Comparison of ENCODE assay signal across 1 cellular context in genomic region chr10:97584798-97585438, GRCh38.
TF ChIP-seq lines count a peak whose summit lies in the region.

No MANE protein-coding gene starts in this region.

TF ChIP-seq in HepG2, 621 proteins besides CTCF, POLR2A, EP300 and RAD21 (continued from another document):
- TF ChIP-seq, protein P1, sequence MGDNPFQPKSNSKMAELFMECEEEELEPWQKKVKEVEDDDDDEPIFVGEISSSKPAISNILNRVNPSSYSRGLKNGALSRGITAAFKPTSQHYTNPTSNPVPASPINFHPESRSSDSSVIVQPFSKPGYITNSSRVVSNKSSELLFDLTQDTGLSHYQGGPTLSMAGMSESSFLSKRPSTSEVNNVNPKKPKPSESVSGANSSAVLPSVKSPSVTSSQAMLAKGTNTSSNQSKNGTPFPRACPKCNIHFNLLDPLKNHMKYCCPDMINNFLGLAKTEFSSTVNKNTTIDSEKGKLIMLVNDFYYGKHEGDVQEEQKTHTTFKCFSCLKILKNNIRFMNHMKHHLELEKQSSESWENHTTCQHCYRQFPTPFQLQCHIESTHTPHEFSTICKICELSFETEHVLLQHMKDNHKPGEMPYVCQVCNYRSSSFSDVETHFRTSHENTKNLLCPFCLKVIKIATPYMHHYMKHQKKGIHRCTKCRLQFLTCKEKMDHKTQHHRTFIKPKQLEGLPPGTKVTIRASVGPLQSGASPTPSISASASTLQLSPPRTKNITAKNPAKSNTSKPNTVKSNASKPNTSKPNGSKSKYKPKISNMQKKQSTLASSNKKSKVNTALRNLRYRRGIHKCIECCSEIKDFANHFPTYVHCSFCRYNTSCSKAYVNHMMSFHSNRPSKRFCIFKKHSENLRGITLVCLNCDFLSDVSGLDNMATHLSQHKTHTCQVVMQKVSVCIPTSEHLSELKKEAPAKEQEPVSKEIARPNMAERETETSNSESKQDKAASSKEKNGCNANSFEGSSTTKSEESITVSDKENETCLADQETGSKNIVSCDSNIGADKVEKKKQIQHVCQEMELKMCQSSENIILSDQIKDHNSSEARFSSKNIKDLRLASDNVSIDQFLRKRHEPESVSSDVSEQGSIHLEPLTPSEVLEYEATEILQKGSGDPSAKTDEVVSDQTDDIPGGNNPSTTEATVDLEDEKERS (CRISPR knock-in tag; IDR thresholded peaks at IDR 0.05) = no peak
- peak; percentile 54; the same call in 1 of the 2 replicates for TF ChIP-seq MYC (CRISPR knock-in tag; IDR thresholded peaks at IDR 0.05; ENCODE audit: borderline replicate concordance)
- TF ChIP-seq MIER2 (CRISPR knock-in tag; IDR thresholded peaks at IDR 0.05) = no peak
- TF ChIP-seq FLYWCH1 (CRISPR knock-in tag; IDR thresholded peaks at IDR 0.05) = no peak
- TF ChIP-seq HDAC2 (CRISPR knock-in tag; IDR thresholded peaks at IDR 0.05) = no peak
- no peak for TF ChIP-seq ZNF878 (CRISPR knock-in tag; IDR thresholded peaks at IDR 0.05)
- TF ChIP-seq, protein P2, sequence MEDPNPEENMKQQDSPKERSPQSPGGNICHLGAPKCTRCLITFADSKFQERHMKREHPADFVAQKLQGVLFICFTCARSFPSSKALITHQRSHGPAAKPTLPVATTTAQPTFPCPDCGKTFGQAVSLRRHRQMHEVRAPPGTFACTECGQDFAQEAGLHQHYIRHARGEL (CRISPR knock-in tag; IDR thresholded peaks at IDR 0.05) = no peak
- TF ChIP-seq ZSCAN31 (CRISPR knock-in tag; IDR thresholded peaks at IDR 0.05; ENCODE audit: low read depth) = no peak
- no peak for TF ChIP-seq ZNF780A (CRISPR knock-in tag; IDR thresholded peaks at IDR 0.05)
- no peak for TF ChIP-seq PHF21A (CRISPR knock-in tag; IDR thresholded peaks at IDR 0.05)
- no peak for TF ChIP-seq ZNF577 (CRISPR knock-in tag; IDR thresholded peaks at IDR 0.05; ENCODE audit: borderline replicate concordance, low read depth)
- TF ChIP-seq CEBPG (CRISPR knock-in tag; IDR thresholded peaks at IDR 0.05) = no peak
- no peak for TF ChIP-seq CCDC6 (CRISPR knock-in tag; IDR thresholded peaks at IDR 0.05)
- no peak for TF ChIP-seq TBP (CRISPR knock-in tag; IDR thresholded peaks at IDR 0.05)
- TF ChIP-seq, protein P3, sequence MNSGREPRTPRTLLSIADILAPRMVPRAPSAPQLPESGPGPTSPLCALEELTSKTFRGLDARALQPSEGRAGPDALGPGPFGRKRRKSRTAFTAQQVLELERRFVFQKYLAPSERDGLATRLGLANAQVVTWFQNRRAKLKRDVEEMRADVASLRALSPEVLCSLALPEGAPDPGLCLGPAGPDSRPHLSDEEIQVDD (CRISPR knock-in tag; IDR thresholded peaks at IDR 0.05; ENCODE audit: borderline replicate concordance) = no peak
- 0 out of 2 replicates have a peak, but pooled peaks have one; percentile 18 for TF ChIP-seq FOSL2 (CRISPR knock-in tag; IDR thresholded peaks at IDR 0.05)
- TF ChIP-seq, protein P4, sequence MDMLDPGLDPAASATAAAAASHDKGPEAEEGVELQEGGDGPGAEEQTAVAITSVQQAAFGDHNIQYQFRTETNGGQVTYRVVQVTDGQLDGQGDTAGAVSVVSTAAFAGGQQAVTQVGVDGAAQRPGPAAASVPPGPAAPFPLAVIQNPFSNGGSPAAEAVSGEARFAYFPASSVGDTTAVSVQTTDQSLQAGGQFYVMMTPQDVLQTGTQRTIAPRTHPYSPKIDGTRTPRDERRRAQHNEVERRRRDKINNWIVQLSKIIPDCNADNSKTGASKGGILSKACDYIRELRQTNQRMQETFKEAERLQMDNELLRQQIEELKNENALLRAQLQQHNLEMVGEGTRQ (IDR thresholded peaks at IDR 0.05; ENCODE audit: low read depth, low read length) = peak; percentile 79
- TF ChIP-seq, protein P4 (CRISPR knock-in tag; IDR thresholded peaks at IDR 0.05; ENCODE audit: borderline replicate concordance) = peak; percentile 85; the same call in 1 of the 2 replicates
- TF ChIP-seq ZNF781 (CRISPR knock-in tag; IDR thresholded peaks at IDR 0.05; ENCODE audit: borderline replicate concordance, not compliant biosample characterization) = no peak
- TF ChIP-seq MAFK (conservative IDR thresholded peaks at IDR 0.05 in 1 of 2, IDR thresholded peaks at IDR 0.05 in 1 of 2; ENCODE audit: low read length in 2 of 2) = no peak
- TF ChIP-seq KAT7 (CRISPR knock-in tag; IDR thresholded peaks at IDR 0.05; ENCODE audit: borderline replicate concordance) = no peak
- TF ChIP-seq, protein P5, sequence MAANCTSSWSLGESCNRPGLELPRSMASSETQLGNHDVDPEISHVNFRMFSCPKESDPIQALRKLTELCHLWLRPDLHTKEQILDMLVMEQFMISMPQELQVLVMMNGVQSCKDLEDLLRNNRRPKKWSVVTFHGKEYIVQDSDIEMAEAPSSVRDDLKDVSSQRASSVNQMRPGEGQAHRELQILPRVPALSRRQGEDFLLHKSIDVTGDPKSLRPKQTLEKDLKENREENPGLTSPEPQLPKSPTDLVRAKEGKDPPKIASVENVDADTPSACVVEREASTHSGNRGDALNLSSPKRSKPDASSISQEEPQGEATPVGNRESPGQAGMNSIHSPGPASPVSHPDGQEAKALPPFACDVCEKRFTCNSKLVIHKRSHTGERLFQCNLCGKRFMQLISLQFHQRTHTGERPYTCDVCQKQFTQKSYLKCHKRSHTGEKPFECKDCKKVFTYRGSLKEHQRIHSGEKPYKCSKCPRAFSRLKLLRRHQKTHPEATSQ (CRISPR knock-in tag; IDR thresholded peaks at IDR 0.05; ENCODE audit: borderline replicate concordance) = 0 out of 2 replicates have a peak, but pooled peaks have one; percentile 31
- TF ChIP-seq IRF9 (CRISPR knock-in tag; IDR thresholded peaks at IDR 0.05; ENCODE audit: borderline replicate concordance) = peak; percentile 68; the same call in 1 of the 2 replicates
- no peak for TF ChIP-seq MAFG (CRISPR knock-in tag; IDR thresholded peaks at IDR 0.05)
- TF ChIP-seq CENPBD1 (CRISPR knock-in tag; IDR thresholded peaks at IDR 0.05; ENCODE audit: borderline replicate concordance, low read depth) = no peak
